ENCODE assay signal across 1 cellular context in the genomic region with DNA sequence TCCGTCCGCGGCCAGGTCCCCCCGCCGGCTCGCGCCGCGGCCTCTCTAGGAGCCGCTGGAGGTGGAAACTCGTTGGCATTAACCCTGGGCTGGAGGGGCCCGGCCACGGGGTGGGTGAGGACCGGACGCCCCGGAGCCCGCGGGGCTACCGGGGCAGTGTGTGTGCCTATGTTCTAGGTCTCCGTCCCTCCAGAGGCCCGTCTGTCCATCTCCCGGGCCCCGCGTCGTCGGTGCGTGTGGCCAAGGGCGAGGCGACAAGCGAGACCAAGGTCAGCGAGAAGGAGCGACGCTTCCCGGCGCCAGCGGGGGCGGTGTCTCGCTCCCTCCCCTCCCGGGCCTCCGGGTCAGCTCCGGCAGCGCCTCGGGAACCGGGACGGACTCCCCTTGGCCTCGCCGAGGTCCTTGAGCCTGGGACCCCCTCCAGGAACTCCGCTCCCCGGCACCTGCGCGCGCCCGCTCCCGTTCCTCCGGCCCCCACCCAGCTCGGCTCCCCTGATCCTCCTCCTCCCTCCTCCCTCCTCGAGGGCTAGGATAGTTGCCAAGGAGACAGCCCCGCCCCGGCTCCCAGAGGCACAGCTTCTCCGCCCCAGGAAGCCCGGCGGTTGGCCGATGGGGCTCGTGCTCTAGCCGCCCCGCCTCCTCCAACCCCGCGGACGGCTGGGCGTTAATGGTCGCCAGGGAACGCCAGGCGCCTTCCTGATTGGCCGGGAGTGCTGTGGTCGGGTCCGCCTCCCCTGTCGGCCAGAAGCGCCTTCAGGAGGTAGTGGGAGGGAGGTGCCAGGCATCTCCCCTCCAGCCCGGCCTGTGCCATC.
TF ChIP-seq lines count a peak whose summit lies in the region.

No MANE protein-coding gene starts in this region.

TF ChIP-seq in GM12878, 131 proteins besides CTCF, POLR2A, EP300 and RAD21 (continued from another document and continues in another):
- TF ChIP-seq, protein P1, sequence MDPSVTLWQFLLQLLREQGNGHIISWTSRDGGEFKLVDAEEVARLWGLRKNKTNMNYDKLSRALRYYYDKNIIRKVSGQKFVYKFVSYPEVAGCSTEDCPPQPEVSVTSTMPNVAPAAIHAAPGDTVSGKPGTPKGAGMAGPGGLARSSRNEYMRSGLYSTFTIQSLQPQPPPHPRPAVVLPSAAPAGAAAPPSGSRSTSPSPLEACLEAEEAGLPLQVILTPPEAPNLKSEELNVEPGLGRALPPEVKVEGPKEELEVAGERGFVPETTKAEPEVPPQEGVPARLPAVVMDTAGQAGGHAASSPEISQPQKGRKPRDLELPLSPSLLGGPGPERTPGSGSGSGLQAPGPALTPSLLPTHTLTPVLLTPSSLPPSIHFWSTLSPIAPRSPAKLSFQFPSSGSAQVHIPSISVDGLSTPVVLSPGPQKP (IDR thresholded peaks at IDR 0.05; ENCODE audit: low read depth, low read length): 0 out of 2 replicates have a peak, but pooled peaks have one; percentile 31
- TF ChIP-seq SMARCA5 (IDR thresholded peaks at IDR 0.05): peak; percentile 35; the same call in 1 of the 2 replicates
- TF ChIP-seq, protein P2, sequence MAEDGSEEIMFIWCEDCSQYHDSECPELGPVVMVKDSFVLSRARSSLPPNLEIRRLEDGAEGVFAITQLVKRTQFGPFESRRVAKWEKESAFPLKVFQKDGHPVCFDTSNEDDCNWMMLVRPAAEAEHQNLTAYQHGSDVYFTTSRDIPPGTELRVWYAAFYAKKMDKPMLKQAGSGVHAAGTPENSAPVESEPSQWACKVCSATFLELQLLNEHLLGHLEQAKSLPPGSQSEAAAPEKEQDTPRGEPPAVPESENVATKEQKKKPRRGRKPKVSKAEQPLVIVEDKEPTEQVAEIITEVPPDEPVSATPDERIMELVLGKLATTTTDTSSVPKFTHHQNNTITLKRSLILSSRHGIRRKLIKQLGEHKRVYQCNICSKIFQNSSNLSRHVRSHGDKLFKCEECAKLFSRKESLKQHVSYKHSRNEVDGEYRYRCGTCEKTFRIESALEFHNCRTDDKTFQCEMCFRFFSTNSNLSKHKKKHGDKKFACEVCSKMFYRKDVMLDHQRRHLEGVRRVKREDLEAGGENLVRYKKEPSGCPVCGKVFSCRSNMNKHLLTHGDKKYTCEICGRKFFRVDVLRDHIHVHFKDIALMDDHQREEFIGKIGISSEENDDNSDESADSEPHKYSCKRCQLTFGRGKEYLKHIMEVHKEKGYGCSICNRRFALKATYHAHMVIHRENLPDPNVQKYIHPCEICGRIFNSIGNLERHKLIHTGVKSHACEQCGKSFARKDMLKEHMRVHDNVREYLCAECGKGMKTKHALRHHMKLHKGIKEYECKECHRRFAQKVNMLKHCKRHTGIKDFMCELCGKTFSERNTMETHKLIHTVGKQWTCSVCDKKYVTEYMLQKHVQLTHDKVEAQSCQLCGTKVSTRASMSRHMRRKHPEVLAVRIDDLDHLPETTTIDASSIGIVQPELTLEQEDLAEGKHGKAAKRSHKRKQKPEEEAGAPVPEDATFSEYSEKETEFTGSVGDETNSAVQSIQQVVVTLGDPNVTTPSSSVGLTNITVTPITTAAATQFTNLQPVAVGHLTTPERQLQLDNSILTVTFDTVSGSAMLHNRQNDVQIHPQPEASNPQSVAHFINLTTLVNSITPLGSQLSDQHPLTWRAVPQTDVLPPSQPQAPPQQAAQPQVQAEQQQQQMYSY (CRISPR knock-in tag; IDR thresholded peaks at IDR 0.05): no peak
- TF ChIP-seq ZNF24 (IDR thresholded peaks at IDR 0.05): no peak
- TF ChIP-seq, protein P3, sequence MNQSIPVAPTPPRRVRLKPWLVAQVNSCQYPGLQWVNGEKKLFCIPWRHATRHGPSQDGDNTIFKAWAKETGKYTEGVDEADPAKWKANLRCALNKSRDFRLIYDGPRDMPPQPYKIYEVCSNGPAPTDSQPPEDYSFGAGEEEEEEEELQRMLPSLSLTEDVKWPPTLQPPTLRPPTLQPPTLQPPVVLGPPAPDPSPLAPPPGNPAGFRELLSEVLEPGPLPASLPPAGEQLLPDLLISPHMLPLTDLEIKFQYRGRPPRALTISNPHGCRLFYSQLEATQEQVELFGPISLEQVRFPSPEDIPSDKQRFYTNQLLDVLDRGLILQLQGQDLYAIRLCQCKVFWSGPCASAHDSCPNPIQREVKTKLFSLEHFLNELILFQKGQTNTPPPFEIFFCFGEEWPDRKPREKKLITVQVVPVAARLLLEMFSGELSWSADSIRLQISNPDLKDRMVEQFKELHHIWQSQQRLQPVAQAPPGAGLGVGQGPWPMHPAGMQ (IDR thresholded peaks at IDR 0.05; ENCODE audit: borderline replicate concordance): no peak
- TF ChIP-seq SMAD5 (IDR thresholded peaks at IDR 0.05; ENCODE audit: low read depth): peak; percentile 64; the same call in 1 of the 2 replicates
- 0 out of 2 replicates have a peak, but pooled peaks have one; percentile 23 for TF ChIP-seq SREBF1 (IDR thresholded peaks at IDR 0.05; ENCODE audit: low read length)
- TF ChIP-seq SRF (IDR thresholded peaks at IDR 0.05; ENCODE audit: low read depth in 2 of 2, low read length in 2 of 2): peak; percentile 24 to 80; a peak in 1 of 4 replicates
- TF ChIP-seq RELA (IDR thresholded peaks at IDR 0.05; ENCODE audit: borderline replicate concordance, partially characterized antibody): peak; percentile 39
- peak; percentile 54; the same call in 1 of the 2 replicates for TF ChIP-seq BACH1 (IDR thresholded peaks at IDR 0.05; ENCODE audit: borderline replicate concordance)
- TF ChIP-seq NR2C1 (IDR thresholded peaks at IDR 0.05): peak; percentile 64
- TF ChIP-seq, protein P4, sequence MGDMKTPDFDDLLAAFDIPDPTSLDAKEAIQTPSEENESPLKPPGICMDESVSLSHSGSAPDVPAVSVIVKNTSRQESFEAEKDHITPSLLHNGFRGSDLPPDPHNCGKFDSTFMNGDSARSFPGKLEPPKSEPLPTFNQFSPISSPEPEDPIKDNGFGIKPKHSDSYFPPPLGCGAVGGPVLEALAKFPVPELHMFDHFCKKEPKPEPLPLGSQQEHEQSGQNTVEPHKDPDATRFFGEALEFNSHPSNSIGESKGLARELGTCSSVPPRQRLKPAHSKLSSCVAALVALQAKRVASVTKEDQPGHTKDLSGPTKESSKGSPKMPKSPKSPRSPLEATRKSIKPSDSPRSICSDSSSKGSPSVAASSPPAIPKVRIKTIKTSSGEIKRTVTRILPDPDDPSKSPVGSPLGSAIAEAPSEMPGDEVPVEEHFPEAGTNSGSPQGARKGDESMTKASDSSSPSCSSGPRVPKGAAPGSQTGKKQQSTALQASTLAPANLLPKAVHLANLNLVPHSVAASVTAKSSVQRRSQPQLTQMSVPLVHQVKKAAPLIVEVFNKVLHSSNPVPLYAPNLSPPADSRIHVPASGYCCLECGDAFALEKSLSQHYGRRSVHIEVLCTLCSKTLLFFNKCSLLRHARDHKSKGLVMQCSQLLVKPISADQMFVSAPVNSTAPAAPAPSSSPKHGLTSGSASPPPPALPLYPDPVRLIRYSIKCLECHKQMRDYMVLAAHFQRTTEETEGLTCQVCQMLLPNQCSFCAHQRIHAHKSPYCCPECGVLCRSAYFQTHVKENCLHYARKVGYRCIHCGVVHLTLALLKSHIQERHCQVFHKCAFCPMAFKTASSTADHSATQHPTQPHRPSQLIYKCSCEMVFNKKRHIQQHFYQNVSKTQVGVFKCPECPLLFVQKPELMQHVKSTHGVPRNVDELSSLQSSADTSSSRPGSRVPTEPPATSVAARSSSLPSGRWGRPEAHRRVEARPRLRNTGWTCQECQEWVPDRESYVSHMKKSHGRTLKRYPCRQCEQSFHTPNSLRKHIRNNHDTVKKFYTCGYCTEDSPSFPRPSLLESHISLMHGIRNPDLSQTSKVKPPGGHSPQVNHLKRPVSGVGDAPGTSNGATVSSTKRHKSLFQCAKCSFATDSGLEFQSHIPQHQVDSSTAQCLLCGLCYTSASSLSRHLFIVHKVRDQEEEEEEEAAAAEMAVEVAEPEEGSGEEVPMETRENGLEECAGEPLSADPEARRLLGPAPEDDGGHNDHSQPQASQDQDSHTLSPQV (IDR thresholded peaks at IDR 0.05): no peak
- TF ChIP-seq, protein P5, sequence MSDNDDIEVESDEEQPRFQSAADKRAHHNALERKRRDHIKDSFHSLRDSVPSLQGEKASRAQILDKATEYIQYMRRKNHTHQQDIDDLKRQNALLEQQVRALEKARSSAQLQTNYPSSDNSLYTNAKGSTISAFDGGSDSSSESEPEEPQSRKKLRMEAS (IDR thresholded peaks at IDR 0.05; ENCODE audit: low read depth, low read length): peak; percentile 33; the same call in 1 of the 2 replicates
- TF ChIP-seq CBX5 (IDR thresholded peaks at IDR 0.05; ENCODE audit: low read depth): no peak
- TF ChIP-seq SPI1 (IDR thresholded peaks at IDR 0.05; ENCODE audit: borderline replicate concordance, insufficient read depth, low read depth, low read length): no peak
- TF ChIP-seq, protein P6, sequence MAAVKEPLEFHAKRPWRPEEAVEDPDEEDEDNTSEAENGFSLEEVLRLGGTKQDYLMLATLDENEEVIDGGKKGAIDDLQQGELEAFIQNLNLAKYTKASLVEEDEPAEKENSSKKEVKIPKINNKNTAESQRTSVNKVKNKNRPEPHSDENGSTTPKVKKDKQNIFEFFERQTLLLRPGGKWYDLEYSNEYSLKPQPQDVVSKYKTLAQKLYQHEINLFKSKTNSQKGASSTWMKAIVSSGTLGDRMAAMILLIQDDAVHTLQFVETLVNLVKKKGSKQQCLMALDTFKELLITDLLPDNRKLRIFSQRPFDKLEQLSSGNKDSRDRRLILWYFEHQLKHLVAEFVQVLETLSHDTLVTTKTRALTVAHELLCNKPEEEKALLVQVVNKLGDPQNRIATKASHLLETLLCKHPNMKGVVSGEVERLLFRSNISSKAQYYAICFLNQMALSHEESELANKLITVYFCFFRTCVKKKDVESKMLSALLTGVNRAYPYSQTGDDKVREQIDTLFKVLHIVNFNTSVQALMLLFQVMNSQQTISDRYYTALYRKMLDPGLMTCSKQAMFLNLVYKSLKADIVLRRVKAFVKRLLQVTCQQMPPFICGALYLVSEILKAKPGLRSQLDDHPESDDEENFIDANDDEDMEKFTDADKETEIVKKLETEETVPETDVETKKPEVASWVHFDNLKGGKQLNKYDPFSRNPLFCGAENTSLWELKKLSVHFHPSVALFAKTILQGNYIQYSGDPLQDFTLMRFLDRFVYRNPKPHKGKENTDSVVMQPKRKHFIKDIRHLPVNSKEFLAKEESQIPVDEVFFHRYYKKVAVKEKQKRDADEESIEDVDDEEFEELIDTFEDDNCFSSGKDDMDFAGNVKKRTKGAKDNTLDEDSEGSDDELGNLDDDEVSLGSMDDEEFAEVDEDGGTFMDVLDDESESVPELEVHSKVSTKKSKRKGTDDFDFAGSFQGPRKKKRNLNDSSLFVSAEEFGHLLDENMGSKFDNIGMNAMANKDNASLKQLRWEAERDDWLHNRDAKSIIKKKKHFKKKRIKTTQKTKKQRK (IDR thresholded peaks at IDR 0.05; ENCODE audit: low read depth, low read length): no peak
- peak; percentile 86 to 93 for TF ChIP-seq BHLHE40 (IDR thresholded peaks at IDR 0.05; ENCODE audit: borderline replicate concordance in 1 of 2, low read depth in 2 of 2, low read length in 1 of 2)
- no peak for TF ChIP-seq SUPT20H (IDR thresholded peaks at IDR 0.05; ENCODE audit: borderline replicate concordance, control insufficient read depth, low read depth, low read length)
- TF ChIP-seq FOXK2 (IDR thresholded peaks at IDR 0.05): no peak
- 0 out of 2 replicates have a peak, but pooled peaks have one; percentile 64 for TF ChIP-seq RCOR1 (conservative IDR thresholded peaks at IDR 0.05; ENCODE audit: low read depth, low read length)
- TF ChIP-seq MTA2 (IDR thresholded peaks at IDR 0.05; ENCODE audit: low read depth): no peak
- TF ChIP-seq, protein P7, sequence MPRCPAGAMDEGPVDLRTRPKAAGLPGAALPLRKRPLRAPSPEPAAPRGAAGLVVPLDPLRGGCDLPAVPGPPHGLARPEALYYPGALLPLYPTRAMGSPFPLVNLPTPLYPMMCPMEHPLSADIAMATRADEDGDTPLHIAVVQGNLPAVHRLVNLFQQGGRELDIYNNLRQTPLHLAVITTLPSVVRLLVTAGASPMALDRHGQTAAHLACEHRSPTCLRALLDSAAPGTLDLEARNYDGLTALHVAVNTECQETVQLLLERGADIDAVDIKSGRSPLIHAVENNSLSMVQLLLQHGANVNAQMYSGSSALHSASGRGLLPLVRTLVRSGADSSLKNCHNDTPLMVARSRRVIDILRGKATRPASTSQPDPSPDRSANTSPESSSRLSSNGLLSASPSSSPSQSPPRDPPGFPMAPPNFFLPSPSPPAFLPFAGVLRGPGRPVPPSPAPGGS (IDR thresholded peaks at IDR 0.05; ENCODE audit: borderline replicate concordance, insufficient read depth, low read depth, low read length, poor library complexity, severe bottlenecking): peak; percentile 44
- TF ChIP-seq CBFB (IDR thresholded peaks at IDR 0.05; ENCODE audit: low read depth): no peak
- TF ChIP-seq TARDBP (IDR thresholded peaks at IDR 0.05; ENCODE audit: borderline replicate concordance): peak; percentile 86
- TF ChIP-seq MTA3 (IDR thresholded peaks at IDR 0.05; ENCODE audit: borderline replicate concordance, low read length): no peak
- TF ChIP-seq YBX1 (IDR thresholded peaks at IDR 0.05): no peak
- peak; percentile 63 for TF ChIP-seq SP1 (IDR thresholded peaks at IDR 0.05; ENCODE audit: low read depth, low read length)
- TF ChIP-seq CHD2 (IDR thresholded peaks at IDR 0.05; ENCODE audit: borderline replicate concordance, low read depth, low read length): peak; percentile 65
- TF ChIP-seq POLR2AphosphoS5 (IDR thresholded peaks at IDR 0.05; ENCODE audit: low read length): no peak; the same call in 1 of the 2 replicates
- no peak for TF ChIP-seq RBBP5 (conservative IDR thresholded peaks at IDR 0.05)
- no peak for TF ChIP-seq SMAD1 (IDR thresholded peaks at IDR 0.05; ENCODE audit: low read depth, partially characterized antibody)
- TF ChIP-seq, protein P8, sequence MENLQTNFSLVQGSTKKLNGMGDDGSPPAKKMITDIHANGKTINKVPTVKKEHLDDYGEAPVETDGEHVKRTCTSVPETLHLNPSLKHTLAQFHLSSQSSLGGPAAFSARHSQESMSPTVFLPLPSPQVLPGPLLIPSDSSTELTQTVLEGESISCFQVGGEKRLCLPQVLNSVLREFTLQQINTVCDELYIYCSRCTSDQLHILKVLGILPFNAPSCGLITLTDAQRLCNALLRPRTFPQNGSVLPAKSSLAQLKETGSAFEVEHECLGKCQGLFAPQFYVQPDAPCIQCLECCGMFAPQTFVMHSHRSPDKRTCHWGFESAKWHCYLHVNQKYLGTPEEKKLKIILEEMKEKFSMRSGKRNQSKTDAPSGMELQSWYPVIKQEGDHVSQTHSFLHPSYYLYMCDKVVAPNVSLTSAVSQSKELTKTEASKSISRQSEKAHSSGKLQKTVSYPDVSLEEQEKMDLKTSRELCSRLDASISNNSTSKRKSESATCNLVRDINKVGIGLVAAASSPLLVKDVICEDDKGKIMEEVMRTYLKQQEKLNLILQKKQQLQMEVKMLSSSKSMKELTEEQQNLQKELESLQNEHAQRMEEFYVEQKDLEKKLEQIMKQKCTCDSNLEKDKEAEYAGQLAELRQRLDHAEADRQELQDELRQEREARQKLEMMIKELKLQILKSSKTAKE (IDR thresholded peaks at IDR 0.05; ENCODE audit: low read depth, poor library complexity, severe bottlenecking): no peak
- peak; percentile 46 for TF ChIP-seq MEF2B (IDR thresholded peaks at IDR 0.05; ENCODE audit: partially characterized antibody, poor library complexity, severe bottlenecking)
- TF ChIP-seq, protein P9, sequence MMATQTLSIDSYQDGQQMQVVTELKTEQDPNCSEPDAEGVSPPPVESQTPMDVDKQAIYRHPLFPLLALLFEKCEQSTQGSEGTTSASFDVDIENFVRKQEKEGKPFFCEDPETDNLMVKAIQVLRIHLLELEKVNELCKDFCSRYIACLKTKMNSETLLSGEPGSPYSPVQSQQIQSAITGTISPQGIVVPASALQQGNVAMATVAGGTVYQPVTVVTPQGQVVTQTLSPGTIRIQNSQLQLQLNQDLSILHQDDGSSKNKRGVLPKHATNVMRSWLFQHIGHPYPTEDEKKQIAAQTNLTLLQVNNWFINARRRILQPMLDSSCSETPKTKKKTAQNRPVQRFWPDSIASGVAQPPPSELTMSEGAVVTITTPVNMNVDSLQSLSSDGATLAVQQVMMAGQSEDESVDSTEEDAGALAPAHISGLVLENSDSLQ (IDR thresholded peaks at IDR 0.05): peak; percentile 75
